Comparison of ENCODE assay signal across 34 cellular contexts in genomic region chr2:15584316-15584715, GRCh38. TPM values are rescaled to one million over a fixed set of nuclear protein-coding genes. Genes with fewer than 3 reads are reported as not detected.
DNase-seq lines count a peak whose midpoint lies in the region; ATAC-seq, FAIRE-seq and TF ChIP-seq lines count a peak whose summit lies in the region.
"Had no signal": no experiment of that assay in that cellular context is flagged by ENCODE, and none has a peak within 500 bp of the region (broad histone marks: within the 10 kb centered on the region; RNA-seq: fewer than 3 reads in every experiment).

No MANE protein-coding gene starts in this region.

- H3K4me1 Mint-ChIP-seq in nephron progenitor cell, result peaks cover 50% of the 10 kb centered on the region
- H3K4me1 Mint-ChIP-seq: CD14-positive monocyte; CD4-positive, alpha-beta memory T cell had no signal

- TF ChIP-seq EP300 in K562 (IDR thresholded peaks at IDR 0.05; ENCODE audit: low read length), result no peak

- H3K27ac ChIP-seq in K562 (ENCODE audit: extremely low read depth, low read depth, low read length), result no peak overlapping the region
- no peak overlapping the region for H3K27ac ChIP-seq in kidney (ENCODE audit: low read depth in 2 of 2, low read length in 2 of 2)
- H3K27ac ChIP-seq: 22Rv1; A549; BLaER1; BLaER1 treated with 17β-estradiol and CSF1 and Interleukin-3, amounts not matched to agents 10 nM and 100 nM; C4-2B had no signal

- no peak for TF ChIP-seq POLR2A in K562 (conservative IDR thresholded peaks at IDR 0.05)

- no peaks in the 10 kb centered on the region for H4K20me1 ChIP-seq in K562 (replicated peaks; ENCODE audit: control insufficient read depth, insufficient read depth, low read length)
- H4K20me1 ChIP-seq: BLaER1; BLaER1 treated with 17β-estradiol and CSF1 and Interleukin-3, amounts not matched to agents 10 nM and 100 nM had no signal

- H3K36me3 ChIP-seq in K562 (ENCODE audit: control insufficient read depth, insufficient read depth, low read length), result no peaks in the 10 kb centered on the region
- H3K36me3 ChIP-seq in kidney (ENCODE audit: control insufficient read depth in 1 of 2, insufficient read depth in 2 of 2, low read length in 2 of 2), result no peaks in the 10 kb centered on the region
- H3K36me3 ChIP-seq: BE2C; BLaER1; BLaER1 treated with 17β-estradiol and CSF1 and Interleukin-3, amounts not matched to agents 10 nM and 100 nM had no signal

- H3K4me1 ChIP-seq in K562 (replicated peaks in 1 of 2; ENCODE audit: control insufficient read depth in 2 of 2, insufficient read depth in 2 of 2, low read length in 2 of 2) (no peaks in the 10 kb centered on the region; a peak in 2 of 5 replicates), kidney (ENCODE audit: control insufficient read depth in 1 of 2, insufficient read depth in 1 of 2, low read depth in 1 of 2, low read length in 2 of 2) (no peaks in the 10 kb centered on the region)
- H3K4me1 ChIP-seq: A549, BE2C, Caco-2 had no signal

- H2AFZ ChIP-seq in K562 (ENCODE audit: low read depth, low read length), result no peak overlapping the region

- H3K27me3 ChIP-seq in K562 (ENCODE audit: control insufficient read depth in 2 of 2, insufficient read depth in 2 of 2, low read length in 2 of 2), result no peaks in the 10 kb centered on the region
- H3K27me3 ChIP-seq: BE2C; BLaER1; BLaER1 treated with 17β-estradiol and CSF1 and Interleukin-3, amounts not matched to agents 10 nM and 100 nM had no signal

- H3K9me1 ChIP-seq in K562 (ENCODE audit: control insufficient read depth, insufficient read depth, low read length), result no peaks in the 10 kb centered on the region

- peaks cover 15% of the 10 kb centered on the region for H3K36me3 Mint-ChIP-seq in nephron progenitor cell (ENCODE audit: low read depth)
- H3K36me3 Mint-ChIP-seq: CD14-positive monocyte; CD4-positive, alpha-beta memory T cell; CD4-positive, CD25-positive, alpha-beta regulatory T cell; CD8-positive, alpha-beta memory T cell; CD8-positive, alpha-beta T cell had no signal

- TF ChIP-seq RAD21 in K562 (CRISPR knock-in tag; conservative IDR thresholded peaks at IDR 0.05 in 1 of 2, IDR thresholded peaks at IDR 0.05 in 1 of 2), result no peak

- H3K4me3 Mint-ChIP-seq in nephron progenitor cell, result no peak overlapping the region
- H3K4me3 Mint-ChIP-seq: B cell; CD14-positive monocyte; CD4-positive, alpha-beta memory T cell; CD4-positive, alpha-beta T cell; CD8-positive, alpha-beta T cell had no signal

- peak overlapping the region; percentile 98 for H3K27ac Mint-ChIP-seq in nephron progenitor cell
- H3K27ac Mint-ChIP-seq: B cell; CD14-positive monocyte; CD4-positive, alpha-beta memory T cell; CD4-positive, alpha-beta T cell; CD4-positive, CD25-positive, alpha-beta regulatory T cell; CD8-positive, alpha-beta T cell had no signal

- peaks cover under 1% of the 10 kb centered on the region for H3K27me3 Mint-ChIP-seq in nephron progenitor cell (ENCODE audit: low read depth, poor library complexity)
- H3K27me3 Mint-ChIP-seq: CD4-positive, alpha-beta memory T cell; CD4-positive, alpha-beta T cell; CD4-positive, CD25-positive, alpha-beta regulatory T cell had no signal

- intact Hi-C loops in K562 (cut with micrococcal nuclease) (loop anchor here (10.0 kb wide), 1 partner anchor 420 kb away; no protein-coding TSS in a partner anchor), kidney (cut with DNase I) (no loop called here)

- POLR2A ChIA-PET in K562 (lab: Yijun Ruan, JAX), result interaction anchor here (1.2 kb wide), 1 partner anchor 100 kb away, joined by 3 read pairs; no protein-coding TSS in a partner anchor

- H3K4me3 ChIP-seq in K562 (no peak overlapping the region), kidney (ENCODE audit: low read length in 2 of 2) (no peak overlapping the region)
- H3K4me3 ChIP-seq: A549; BLaER1; BLaER1 treated with 17β-estradiol and CSF1 and Interleukin-3, amounts not matched to agents 10 nM and 100 nM had no signal

- no peak overlapping the region for H3K4me2 ChIP-seq in K562 (ENCODE audit: insufficient read depth, low read length)
- H3K4me2 ChIP-seq: A549; BLaER1; BLaER1 treated with 17β-estradiol and CSF1 and Interleukin-3, amounts not matched to agents 10 nM and 100 nM had no signal

- ATAC-seq in K562, result no peak
- ATAC-seq: A549; CD8-positive, alpha-beta T cell had no signal

- H3K9me3 ChIP-seq in K562 (replicated peaks; ENCODE audit: control insufficient read depth, insufficient read depth, low read depth, low read length), result no peaks in the 10 kb centered on the region
- H3K9me3 ChIP-seq in kidney (ENCODE audit: control insufficient read depth in 1 of 2, low read length in 2 of 2), result no peaks in the 10 kb centered on the region
- H3K9me3 ChIP-seq: A549; BE2C; BLaER1; BLaER1 treated with 17β-estradiol and CSF1 and Interleukin-3, amounts not matched to agents 10 nM and 100 nM; Caco-2 had no signal

- TF ChIP-seq CTCF in K562 (IDR thresholded peaks at IDR 0.05 in 2 of 3, conservative IDR thresholded peaks at IDR 0.05 in 1 of 3; ENCODE audit: insufficient read depth in 2 of 3, low read depth in 1 of 3, low read length in 3 of 3), result no peak
- TF ChIP-seq CTCF in nephron progenitor cell (IDR thresholded peaks at IDR 0.05), result no peak
- TF ChIP-seq CTCF in kidney (IDR thresholded peaks at IDR 0.05; ENCODE audit: borderline replicate concordance, extremely low read depth, insufficient read depth), result no peak

- in situ Hi-C loops in K562 (cut with MboI), result loop anchor here (25.0 kb wide), 1 partner anchor 672 kb away; no protein-coding TSS in a partner anchor

- peak; percentile 89 for DNase-seq in SK-N-DZ (ENCODE audit: low spot score)
- no peak for DNase-seq in K562 (ENCODE audit: extremely low read depth in 1 of 4, low spot score in 3 of 4)
- no peak for DNase-seq in nephron progenitor cell
- DNase-seq in NK-92 treated with Interleukin-12 subunit alpha and Interleukin-12 subunit beta, amount 100 ng/mL, for 24 hours (lab: John Stamatoyannopoulos, UW), result no peak
- DNase-seq in activated CD8-positive, alpha-beta memory T cell treated with anti-CD3 and anti-CD28 coated beads, Interleukin-2, amount 50 U/mL, for 48 hours, result no peak
- no peak for DNase-seq in kidney
- DNase-seq: 8988T; ACHN; AML-193; BE2C; C1 segment of cervical spinal cord; Caco-2; Calu3; CD4-positive, alpha-beta memory T cell; CD4-positive, alpha-beta T cell; CD4-positive, CD25-positive, alpha-beta regulatory T cell; CD8-positive, alpha-beta memory T cell; CD8-positive, alpha-beta T cell; COR-L47; DMS 273 treated with DMSO at 0.1 percent for 48 hours; DMS153; DMS53; DMS79; DMS79 treated with DMSO at 0.1 percent for 48 hours; DND-41 had no signal

- no peaks in the 10 kb centered on the region for H3K79me2 ChIP-seq in K562 (ENCODE audit: control insufficient read depth, insufficient read depth, low read length)

- H3K9ac ChIP-seq in K562 (ENCODE audit: insufficient read depth in 1 of 2, low read depth in 2 of 2, low read length in 2 of 2) (no peak overlapping the region), kidney (ENCODE audit: low read length in 2 of 2) (no peak overlapping the region)
- H3K9ac ChIP-seq: BLaER1; BLaER1 treated with 17β-estradiol and CSF1 and Interleukin-3, amounts not matched to agents 10 nM and 100 nM had no signal

- BruUV-seq in K562 (replicated peaks; lab: Mats Ljungman, UMichigan), result no TSS peak

- FAIRE-seq in K562 (lab: Jason Lieb, UNC) (no peak), kidney (lab: Jason Lieb, UNC) (no peak)
- FAIRE-seq: A204.1, A549, D721Med had no signal

- H3K9me3 Mint-ChIP-seq in nephron progenitor cell, result peaks cover 42% of the 10 kb centered on the region
- H3K9me3 Mint-ChIP-seq: CD4-positive, alpha-beta memory T cell; CD4-positive, alpha-beta T cell; CD4-positive, CD25-positive, alpha-beta regulatory T cell; CD8-positive, alpha-beta memory T cell; CD8-positive, alpha-beta T cell had no signal

- CTCF ChIA-PET in K562 (lab: Yijun Ruan, JAX; ENCODE audit: low intra/inter-chr PET ratio), result no interaction called here

RNA-seq across cellular contexts. Expression of gene DDX1, which starts 7.4 kb away (rescaled TPM):
- polyA plus RNA-seq in SK-N-DZ (2014; cell fraction: cytosol; rRNA removed), result 5,002 and 5,638 TPM in 2 replicates
- 4,616 and 5,818 TPM in 2 replicates for polyA plus RNA-seq in SK-N-DZ (2014; cell fraction: nucleus; rRNA removed)
- total RNA-seq in K562 (2011; cell fraction: chromatin; rRNA removed; ENCODE audit: low replicate concordance), result 46.4 and 156 TPM in 2 replicates
- 25.7 and 32.1 TPM in 2 replicates for total RNA-seq in K562 (2011; cell fraction: nucleolus; rRNA removed)
- total RNA-seq in K562 (2011; cell fraction: nucleoplasm; rRNA removed), result 53.1 and 62.4 TPM in 2 replicates
- 116 and 118 TPM in 2 replicates for total RNA-seq in K562 (2014; rRNA removed)
- 277 and 293 TPM in 2 replicates for total RNA-seq in K562 (2014; rRNA removed; fragmentation: Illumina TruSeq; extraction: Trizol)
- 212 and 232 TPM in 2 replicates for total RNA-seq in K562 (2015; rRNA removed; fragmentation: Illumina TruSeq; extraction: Trizol)
- 190 and 203 TPM in 2 replicates for total RNA-seq in K562 (2021)
- polyA plus RNA-seq in K562 (2011; rRNA removed), result 143 and 249 TPM in 2 replicates
- 32.5 and 67.6 TPM in 2 replicates for polyA plus RNA-seq in K562 (2011; cell fraction: cytosol; rRNA removed)
- polyA plus RNA-seq in K562 (2011; cell fraction: nucleus; rRNA removed), result 41.8 and 80.5 TPM in 2 replicates
- polyA plus RNA-seq in K562 (2012), result 113 and 183 TPM in 2 replicates
- polyA plus RNA-seq in K562 (2014; fragmentation: Illumina TruSeq; extraction: Trizol), result 217 and 239 TPM in 2 replicates
- 100 to 1,000 TPM; 172 to 265 TPM for polyA plus RNA-seq in K562 (2014; fragmentation: Nextera tagmentation; extraction: Ambion mirVana)
- 176 and 184 TPM in 2 replicates for polyA plus RNA-seq in K562 (2014; rRNA removed)
- 229 and 258 TPM in 2 replicates for polyA minus RNA-seq in K562 (2011; rRNA and poly(A)+ RNA removed)
- 54.7 and 90.4 TPM in 2 replicates for polyA minus RNA-seq in K562 (2011; cell fraction: cytosol; rRNA and poly(A)+ RNA removed)
- 44.2 and 74.3 TPM in 2 replicates for polyA minus RNA-seq in K562 (2011; cell fraction: nucleus; rRNA and poly(A)+ RNA removed)
- total RNA-seq in kidney, result 90.0 TPM
- polyA plus RNA-seq in kidney (ENCODE audit: insufficient read depth, low read depth, low replicate concordance), result 84.0 TPM

RNA-seq across cellular contexts. Expression of gene NBAS, which starts 23.2 kb away (rescaled TPM):
- 171 and 202 TPM in 2 replicates for polyA plus RNA-seq in SK-N-DZ (2014; cell fraction: cytosol; rRNA removed)
- polyA plus RNA-seq in SK-N-DZ (2014; cell fraction: nucleus; rRNA removed), result 123 and 132 TPM in 2 replicates
- 91.7 and 241 TPM in 2 replicates for total RNA-seq in K562 (2011; cell fraction: chromatin; rRNA removed; ENCODE audit: low replicate concordance)
- 43.5 and 55.7 TPM in 2 replicates for total RNA-seq in K562 (2011; cell fraction: nucleolus; rRNA removed)
- total RNA-seq in K562 (2011; cell fraction: nucleoplasm; rRNA removed), result 65.8 and 79.2 TPM in 2 replicates
- 69.9 and 79.6 TPM in 2 replicates for total RNA-seq in K562 (2014; rRNA removed)
- 90.3 and 91.4 TPM in 2 replicates for total RNA-seq in K562 (2014; rRNA removed; fragmentation: Illumina TruSeq; extraction: Trizol)
- total RNA-seq in K562 (2015; rRNA removed; fragmentation: Illumina TruSeq; extraction: Trizol), result 90.1 and 94.4 TPM in 2 replicates
- total RNA-seq in K562 (2021), result 91.2 and 95.8 TPM in 2 replicates
- 55.3 and 56.7 TPM in 2 replicates for polyA plus RNA-seq in K562 (2011; rRNA removed)
- 40.2 and 57.1 TPM in 2 replicates for polyA plus RNA-seq in K562 (2011; cell fraction: cytosol; rRNA removed)
- 61.7 and 63.2 TPM in 2 replicates for polyA plus RNA-seq in K562 (2011; cell fraction: nucleus; rRNA removed)
- 55.4 and 126 TPM in 2 replicates for polyA plus RNA-seq in K562 (2012)
- polyA plus RNA-seq in K562 (2014; fragmentation: Illumina TruSeq; extraction: Trizol), result 63.7 and 70.8 TPM in 2 replicates
- polyA plus RNA-seq in K562 (2014; fragmentation: Nextera tagmentation; extraction: Ambion mirVana), result 10 to 100 TPM; 15.3 to 33.5 TPM
- 43.1 and 49.5 TPM in 2 replicates for polyA plus RNA-seq in K562 (2014; rRNA removed)
- 182 and 229 TPM in 2 replicates for polyA minus RNA-seq in K562 (2011; rRNA and poly(A)+ RNA removed)
- 75.2 and 76.4 TPM in 2 replicates for polyA minus RNA-seq in K562 (2011; cell fraction: cytosol; rRNA and poly(A)+ RNA removed)
- 67.5 and 123 TPM in 2 replicates for polyA minus RNA-seq in K562 (2011; cell fraction: nucleus; rRNA and poly(A)+ RNA removed)
- total RNA-seq in kidney, result 44.2 TPM
- polyA plus RNA-seq in kidney (ENCODE audit: insufficient read depth, low read depth, low replicate concordance), result 40.8 TPM
